Comparison of ENCODE assay signal across 8 cellular contexts in genomic region chr21:36330904-36331303, GRCh38. TPM values are rescaled to one million over a fixed set of nuclear protein-coding genes. Genes with fewer than 3 reads are reported as not detected.
DNase-seq lines count a peak whose midpoint lies in the region; ATAC-seq and TF ChIP-seq lines count a peak whose summit lies in the region.

No MANE protein-coding gene starts in this region.

- no peaks in the 10 kb centered on the region for H3K9me3 Mint-ChIP-seq in HFFc6

- H3K4me1 Mint-ChIP-seq in HFFc6 (ENCODE audit: low read depth), result peaks cover 36% of the 10 kb centered on the region

- H3K27me3 ChIP-seq in foreskin keratinocyte, result no peaks in the 10 kb centered on the region

- peaks cover 9% of the 10 kb centered on the region for H3K4me1 ChIP-seq in foreskin keratinocyte

- TF ChIP-seq CTCF in HFFc6 (IDR thresholded peaks at IDR 0.05) (peak; percentile 86), foreskin keratinocyte (conservative IDR thresholded peaks at IDR 0.05) (peak; percentile 80)

- peak; percentile 60 for DNase-seq in DMS53 (lab: John Stamatoyannopoulos, UW)
- peak; percentile 58 for DNase-seq in HFFc6
- peak; percentile 9 for DNase-seq in NOMO-1 treated with dmso at 0.1 percent for 144 hours (lab: John Stamatoyannopoulos, UW; ENCODE audit: unreplicated experiment)
- DNase-seq in activated T-cell treated with anti-CD3 and anti-CD28 coated beads, Interleukin-2, amount 50 U/mL, for 48 hours, result peak; percentile 41 to 59
- DNase-seq in foreskin keratinocyte, result peak in 1 of 2 donors; percentile 29
- peak; percentile 63 for DNase-seq in pons (ENCODE audit: low spot score)

- H3K27me3 Mint-ChIP-seq in HFFc6 (ENCODE audit: insufficient read depth), result no peaks in the 10 kb centered on the region

- no peak overlapping the region; the same call in 1 of the 2 replicates for H3K27ac Mint-ChIP-seq in HFFc6

- peaks cover 11% of the 10 kb centered on the region; the same call in 1 of the 2 replicates for H3K36me3 Mint-ChIP-seq in HFFc6 (ENCODE audit: low read depth)

- peak; percentile 64 for ATAC-seq in foreskin keratinocyte
- ATAC-seq in HG03108 (IDR thresholded peaks at IDR 0.05; ENCODE audit: unreplicated experiment), result no peak
- ATAC-seq in HG02970 (IDR thresholded peaks at IDR 0.05; ENCODE audit: low FRiP score, unreplicated experiment), result no peak

- H3K27ac ChIP-seq in foreskin keratinocyte, result no peak overlapping the region

- no peak overlapping the region for H3K4me3 Mint-ChIP-seq in HFFc6

RNA-seq across cellular contexts. Expression of gene MORC3, which starts 10.9 kb away (rescaled TPM):
- total RNA-seq in HFFc6 (2021; fragmentation: NEBNext Ultra II Directional; extraction: Animal tissue kit (Norgen Biotek cat#: 25700)), result 10 to 100 TPM; 15.2 to 19.4 (median 16.3) TPM
- 34.6 and 35.3 TPM in 2 replicates for total RNA-seq in foreskin keratinocyte
- 6.9 and 8.6 TPM in 2 replicates for polyA plus RNA-seq in foreskin keratinocyte

RNA-seq across cellular contexts. Expression of gene CHAF1B, which starts 54.3 kb away (rescaled TPM):
- 10 to 100 TPM in 4 of 6 experiments, 1 to 10 TPM in 2; 4.3 to 11.4 (median 10.5) TPM for total RNA-seq in HFFc6 (2021; fragmentation: NEBNext Ultra II Directional; extraction: Animal tissue kit (Norgen Biotek cat#: 25700))
- 12.0 and 14.4 TPM in 2 replicates for total RNA-seq in foreskin keratinocyte
- polyA plus RNA-seq in foreskin keratinocyte, result 9.4 and 10.5 TPM in 2 replicates
